Comparison of ENCODE assay signal across 1 cellular context in genomic region chr1:179882253-179883039, GRCh38.
TF ChIP-seq lines count a peak whose summit lies in the region.

TSS of gene TOR1AIP1 (plus strand) at chr1:179882285. CDS start at chr1:179882503, 218 bp downstream.

TF ChIP-seq in K562, 482 proteins besides CTCF, POLR2A, EP300 and RAD21 (continued from another document and continues in another):
- peak; percentile 27; the same call in 1 of the 2 replicates for TF ChIP-seq CEBPZ (IDR thresholded peaks at IDR 0.05; ENCODE audit: borderline replicate concordance, low read depth, low read length)
- peak; percentile 97 for TF ChIP-seq MBD2 (IDR thresholded peaks at IDR 0.05; ENCODE audit: borderline replicate concordance, low read depth)
- no peak for TF ChIP-seq SAFB2 (IDR thresholded peaks at IDR 0.05; ENCODE audit: borderline replicate concordance, low read depth, low read length, severe bottlenecking)
- peak; percentile 98 for TF ChIP-seq ETV1 (tag; conservative IDR thresholded peaks at IDR 0.05; ENCODE audit: low read depth)
- TF ChIP-seq KAT7 (CRISPR knock-in tag; IDR thresholded peaks at IDR 0.05; ENCODE audit: borderline replicate concordance): peak; percentile 99
- peak; percentile 100 for TF ChIP-seq SPI1 (IDR thresholded peaks at IDR 0.05; ENCODE audit: borderline replicate concordance, low read depth, low read length)
- peak; percentile 94 to 98 (median 96) for TF ChIP-seq YY1 (IDR thresholded peaks at IDR 0.05; ENCODE audit: borderline replicate concordance in 1 of 3, control insufficient read depth in 1 of 3, extremely low read depth in 1 of 3, insufficient read depth in 3 of 3, insufficient read length in 1 of 3, insufficient replicate concordance in 2 of 3, low read depth in 1 of 3, low read length in 2 of 3)
- no peak for TF ChIP-seq HNRNPUL1 (IDR thresholded peaks at IDR 0.05; ENCODE audit: low read length)
- TF ChIP-seq ZNF76 (CRISPR knock-in tag; IDR thresholded peaks at IDR 0.05; ENCODE audit: borderline replicate concordance): peak; percentile 91; the same call in 1 of the 2 replicates
- peak; percentile 74 for TF ChIP-seq ZNF431 (CRISPR knock-in tag; IDR thresholded peaks at IDR 0.05)
- no peak for TF ChIP-seq ZNF408 (CRISPR knock-in tag; IDR thresholded peaks at IDR 0.05; ENCODE audit: low read depth)
- peak; percentile 93; the same call in 1 of the 2 replicates for TF ChIP-seq ZNF766 (CRISPR knock-in tag; conservative IDR thresholded peaks at IDR 0.05)
- peak; percentile 90 for TF ChIP-seq CC2D1A (IDR thresholded peaks at IDR 0.05)
- peak; percentile 64 for TF ChIP-seq ZNF354B (CRISPR knock-in tag; IDR thresholded peaks at IDR 0.05)
- TF ChIP-seq HES1 (IDR thresholded peaks at IDR 0.05; ENCODE audit: low read depth): no peak
- TF ChIP-seq HINFP (tag; conservative IDR thresholded peaks at IDR 0.05; ENCODE audit: low read depth): peak; percentile 85
- TF ChIP-seq RFX5 (IDR thresholded peaks at IDR 0.05; ENCODE audit: low read depth, low read length): no peak
- TF ChIP-seq KAT2B (IDR thresholded peaks at IDR 0.05; ENCODE audit: low read depth, low read length): no peak
- peak; percentile 97 for TF ChIP-seq RREB1 (CRISPR knock-in tag; IDR thresholded peaks at IDR 0.05)
- TF ChIP-seq FOXA3 (CRISPR knock-in tag; conservative IDR thresholded peaks at IDR 0.05 in 1 of 2, IDR thresholded peaks at IDR 0.05 in 1 of 2): peak in 1 of 2 experiments; percentile 46; a peak in 1 of 4 replicates
- peak; percentile 76; the same call in 1 of the 2 replicates for TF ChIP-seq MAX (CRISPR knock-in tag; IDR thresholded peaks at IDR 0.05)
- TF ChIP-seq HMG20B (CRISPR knock-in tag; IDR thresholded peaks at IDR 0.05): no peak; the same call in 1 of the 2 replicates
- TF ChIP-seq PURB (CRISPR knock-in tag; IDR thresholded peaks at IDR 0.05; ENCODE audit: low read depth): no peak
- TF ChIP-seq SFPQ (IDR thresholded peaks at IDR 0.05; ENCODE audit: low read depth, low read length): no peak
- peak; percentile 84 for TF ChIP-seq CHD2 (IDR thresholded peaks at IDR 0.05; ENCODE audit: low read depth, low read length)
- no peak; the same call in 1 of the 2 replicates for TF ChIP-seq TCFL5 (CRISPR knock-in tag; conservative IDR thresholded peaks at IDR 0.05)
- TF ChIP-seq SMARCE1 (IDR thresholded peaks at IDR 0.05): peak; percentile 69
- peak; percentile 59; the same call in 1 of the 2 replicates for TF ChIP-seq HOXB6 (CRISPR knock-in tag; IDR thresholded peaks at IDR 0.05; ENCODE audit: borderline replicate concordance)
- TF ChIP-seq GABPA (tag; conservative IDR thresholded peaks at IDR 0.05; ENCODE audit: low read depth): peak; percentile 99
- no peak for TF ChIP-seq MXD1 (CRISPR knock-in tag; IDR thresholded peaks at IDR 0.05; ENCODE audit: borderline replicate concordance, poor library complexity, severe bottlenecking)
- TF ChIP-seq ZBTB40 (IDR thresholded peaks at IDR 0.05): peak; percentile 99
- TF ChIP-seq ZBTB40 (CRISPR knock-in tag; IDR thresholded peaks at IDR 0.05): no peak
- TF ChIP-seq CBFB (CRISPR knock-in tag; IDR thresholded peaks at IDR 0.05): peak; percentile 43
